In genomic region chr16:24309222-24309905, GRCh38 we compare ENCODE assay signal across 13 cellular contexts. TPM values are rescaled to one million over a fixed set of nuclear protein-coding genes. Genes with fewer than 3 reads are reported as not detected.
DNase-seq lines count a peak whose midpoint lies in the region; ATAC-seq and TF ChIP-seq lines count a peak whose summit lies in the region.
"Had no signal": no experiment of that assay in that cellular context is flagged by ENCODE, and none has a peak within 500 bp of the region (broad histone marks: within the 10 kb centered on the region; RNA-seq: fewer than 3 reads in every experiment).

No MANE protein-coding gene starts in this region.

- no peak overlapping the region for H3K9ac ChIP-seq in colonic mucosa (ENCODE audit: low read depth in 2 of 2, low read length in 2 of 2)

- TF ChIP-seq CTCF in colonic mucosa (IDR thresholded peaks at IDR 0.05) = no peak
- no peak for TF ChIP-seq CTCF in ascending aorta (IDR thresholded peaks at IDR 0.05)

- CTCF ChIA-PET in activated naive CD4-positive, alpha-beta T cell treated with anti-CD3 and anti-CD28 coated beads for 36 hours (lab: Charles Lee) = interaction anchor here (0.6 to 1.0 kb wide), 2 partner anchors 51 to 196 kb away, joined by 3 to 4 read pairs; no protein-coding TSS in a partner anchor

- no peak overlapping the region for H3K27ac ChIP-seq in colonic mucosa
- no peak overlapping the region for H3K27ac ChIP-seq in ascending aorta
- H3K27ac ChIP-seq: left ventricle myocardium inferior had no signal

- no peaks in the 10 kb centered on the region for H3K36me3 Mint-ChIP-seq in activated naive CD4-positive, alpha-beta T cell treated with anti-CD3 and anti-CD28 coated beads for 36 hours (ENCODE audit: low read depth)
- H3K36me3 Mint-ChIP-seq: CD14-positive monocyte, IgD-negative memory B cell had no signal

- ATAC-seq in esophagus mucosa = peak; percentile 52
- ATAC-seq: right cardiac atrium had no signal

- intact Hi-C loops in activated naive CD4-positive, alpha-beta T cell treated with anti-CD3 and anti-CD28 coated beads for 36 hours (cut with micrococcal nuclease) = no loop called here
- intact Hi-C loops in colonic mucosa (cut with DNase I) = no loop called here
- intact Hi-C loops in ascending aorta (cut with DNase I) = no loop called here

- H3K9me3 Mint-ChIP-seq in activated naive CD4-positive, alpha-beta T cell treated with anti-CD3 and anti-CD28 coated beads for 36 hours = no peaks in the 10 kb centered on the region
- H3K9me3 Mint-ChIP-seq: CD14-positive monocyte, IgD-negative memory B cell had no signal

- DNase-seq in activated naive CD4-positive, alpha-beta T cell treated with anti-CD3 and anti-CD28 coated beads for 36 hours = peak; percentile 72
- DNase-seq in activated naive CD4-positive, alpha-beta T cell (lab: John Stamatoyannopoulos, UW) = no peak
- DNase-seq in RPMI7951 (ENCODE audit: low read depth) (peak; percentile 81), NCI-H524 treated with DMSO at 0.1 percent for 48 hours (lab: John Stamatoyannopoulos, UW) (no peak), colonic mucosa (no peak), ascending aorta (ENCODE audit: low spot score in 2 of 2) (no peak)
- DNase-seq in stimulated activated CD8-positive, alpha-beta memory T cell treated with anti-CD3 and anti-CD28 coated beads, Interleukin-4, amount 100 ng/mL, for 48 hours = peak; percentile 82
- DNase-seq: left ventricle myocardium inferior had no signal

- H3K4me3 ChIP-seq in colonic mucosa = no peak overlapping the region
- no peak overlapping the region for H3K4me3 ChIP-seq in ascending aorta
- H3K4me3 ChIP-seq: left ventricle myocardium inferior had no signal

- H3K4me1 ChIP-seq in colonic mucosa (no peaks in the 10 kb centered on the region), ascending aorta (no peaks in the 10 kb centered on the region)
- H3K4me1 ChIP-seq: left ventricle myocardium inferior had no signal

- H3K27me3 ChIP-seq in colonic mucosa (no peaks in the 10 kb centered on the region), ascending aorta (no peaks in the 10 kb centered on the region)

- no peak overlapping the region for H3K27ac Mint-ChIP-seq in activated naive CD4-positive, alpha-beta T cell treated with anti-CD3 and anti-CD28 coated beads for 36 hours
- H3K27ac Mint-ChIP-seq: CD14-positive monocyte, IgD-negative memory B cell had no signal

- H3K36me3 ChIP-seq in colonic mucosa (no peaks in the 10 kb centered on the region), ascending aorta (no peaks in the 10 kb centered on the region)
- H3K36me3 ChIP-seq: left ventricle myocardium inferior had no signal

- H3K27me3 Mint-ChIP-seq in activated naive CD4-positive, alpha-beta T cell treated with anti-CD3 and anti-CD28 coated beads for 36 hours (ENCODE audit: low read depth) = peaks cover 13% of the 10 kb centered on the region

- no peaks in the 10 kb centered on the region for H3K9me3 ChIP-seq in colonic mucosa
- no peaks in the 10 kb centered on the region for H3K9me3 ChIP-seq in ascending aorta
- H3K9me3 ChIP-seq: left ventricle myocardium inferior had no signal

- H3K4me1 Mint-ChIP-seq in activated naive CD4-positive, alpha-beta T cell treated with anti-CD3 and anti-CD28 coated beads for 36 hours (ENCODE audit: low read depth) = no peaks in the 10 kb centered on the region
- H3K4me1 Mint-ChIP-seq: CD14-positive monocyte, IgD-negative memory B cell had no signal

- H3K4me3 Mint-ChIP-seq in activated naive CD4-positive, alpha-beta T cell treated with anti-CD3 and anti-CD28 coated beads for 36 hours = no peak overlapping the region
- H3K4me3 Mint-ChIP-seq: CD14-positive monocyte, IgD-negative memory B cell had no signal

RNA-seq across cellular contexts. Expression of gene CACNG3, which starts 53.2 kb away (rescaled TPM):
- not detected for total RNA-seq in activated naive CD4-positive, alpha-beta T cell treated with anti-CD3 and anti-CD28 coated beads for 36 hours
- total RNA-seq in RPMI7951 (2014; rRNA removed; shearing (Covaris generic)) = not detected in 2 replicates
- total RNA-seq in esophagus mucosa = not detected
- total RNA-seq in colonic mucosa = not detected
- total RNA-seq in ascending aorta = not detected
- total RNA-seq: left ventricle myocardium inferior, right cardiac atrium, subcutaneous adipose tissue had no signal

Comparison
In these comparisons a context has a peak if more than half of its experiments do, and no peak if none do; other contexts are left out.
1. DNase-seq: peak in activated naive CD4-positive, alpha-beta T cell treated with anti-CD3 and anti-CD28 coated beads for 36 hours (single experiment), RPMI7951 (single experiment) and stimulated activated CD8-positive, alpha-beta memory T cell treated with anti-CD3 and anti-CD28 coated beads, Interleukin-4, amount 100 ng/mL, for 48 hours (single experiment); none in activated naive CD4-positive, alpha-beta T cell (0 of 4), NCI-H524 treated with DMSO at 0.1 percent for 48 hours (single experiment), colonic mucosa (single experiment) and ascending aorta (0 of 2).